In the genomic region with DNA sequence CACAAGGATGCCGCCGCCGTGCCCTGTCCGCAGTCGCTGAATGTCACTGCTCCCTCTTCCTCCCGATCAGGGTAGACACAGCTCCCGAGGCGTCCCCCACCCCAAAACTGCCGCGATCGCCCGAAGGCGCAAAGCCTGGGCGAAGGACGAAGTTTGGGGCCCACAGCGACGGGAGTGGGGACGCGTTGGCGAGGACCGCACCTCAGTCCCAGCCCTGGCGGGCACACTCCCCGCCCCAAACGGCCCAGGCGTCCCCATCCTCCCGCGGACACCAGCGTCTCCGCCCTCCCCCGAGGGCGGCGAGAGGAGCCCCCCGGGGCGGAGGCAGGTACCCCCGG, we compare ENCODE assay signal across 8 cellular contexts. TPM values are rescaled to one million over a fixed set of nuclear protein-coding genes. Genes with fewer than 3 reads are reported as not detected.
DNase-seq lines count a peak whose midpoint lies in the region; ATAC-seq and TF ChIP-seq lines count a peak whose summit lies in the region.

No MANE protein-coding gene starts in this region.

- H3K36me3 ChIP-seq in trophoblast cell (ENCODE audit: control insufficient read depth in 1 of 2, insufficient read depth in 2 of 2, low read length in 2 of 2) (no peaks in the 10 kb centered on the region), vagina (no peaks in the 10 kb centered on the region)

- intact Hi-C loops in Right ventricle myocardium superior (cut with DNase I), result loop anchor here (10.0 kb wide), 1 partner anchor 290 kb away; the partner anchor contains the start of gene SAMD8
- intact Hi-C loops in vagina (cut with DNase I), result loop anchor here (10.0 kb wide), 2 partner anchors 100 to 400 kb away; no protein-coding TSS in a partner anchor

- DNase-seq in Daoy (ENCODE audit: low read depth) (peak; percentile 13), Kasumi-1 (lab: John Stamatoyannopoulos, UW) (peak; percentile 82 to 88), Right ventricle myocardium superior (peak; percentile 66), trophoblast cell (no peak), vagina (ENCODE audit: extremely low spot score in 2 of 2) (peak in 1 of 2 donors; percentile 89), iPS-NIHi11 (ENCODE audit: low spot score) (no peak)

- H2BK5ac ChIP-seq in trophoblast cell (ENCODE audit: low read depth, low read length, poor library complexity), result peak overlapping the region; percentile 43

- no peak overlapping the region for H3K23ac ChIP-seq in trophoblast cell (ENCODE audit: low read length)

- peak overlapping the region; percentile 95 for H4K12ac ChIP-seq in trophoblast cell (ENCODE audit: low read depth, low read length)

- no CpG with 5 or more reads among the region's 35 CpGs for WGBS in trophoblast cell (ENCODE audit: extremely low coverage, insufficient coverage, insufficient read length)

- peak overlapping the region; percentile 88 for H3K27ac Mint-ChIP-seq in activated T-helper 17 cell treated with anti-CD3 and anti-CD28 coated beads, Interleukin-2, amount 50 U/mL, for 72 hours

- peak overlapping the region; percentile 91 for H3K18ac ChIP-seq in trophoblast cell (ENCODE audit: low read length)

- no peaks in the 10 kb centered on the region for H3K27me3 ChIP-seq in trophoblast cell (ENCODE audit: insufficient read depth, low read length)
- H3K27me3 ChIP-seq in vagina, result no peaks in the 10 kb centered on the region

- peak overlapping the region; percentile 49 for H3K4ac ChIP-seq in trophoblast cell (ENCODE audit: low read depth, low read length)

- H3K14ac ChIP-seq in trophoblast cell (ENCODE audit: low read length), result peak overlapping the region; percentile 97

- H3K4me3 ChIP-seq in trophoblast cell (ENCODE audit: low read depth, low read length) (peak overlapping the region; percentile 96), vagina (peak overlapping the region; percentile 97 to 99)

- H3K27ac ChIP-seq in trophoblast cell (ENCODE audit: low read depth, low read length) (no peak overlapping the region), vagina (peak overlapping the region; percentile 100)

- H3K4me1 ChIP-seq in trophoblast cell (ENCODE audit: control insufficient read depth in 1 of 2, insufficient read depth in 2 of 2, low read length in 2 of 2) (peaks cover 2 to 15% of the 10 kb centered on the region in 2 experiments), vagina (peaks cover 50% of the 10 kb centered on the region)

- peaks cover 10% of the 10 kb centered on the region for H3K79me2 ChIP-seq in trophoblast cell (ENCODE audit: control insufficient read depth, insufficient read depth, low read length, poor library complexity)

- H3K4me3 Mint-ChIP-seq in activated T-helper 17 cell treated with anti-CD3 and anti-CD28 coated beads, Interleukin-2, amount 50 U/mL, for 72 hours, result peak overlapping the region; percentile 83

- no peak for ATAC-seq in activated T-helper 17 cell treated with anti-CD3 and anti-CD28 coated beads, Interleukin-2, amount 50 U/mL, for 72 hours (replicated peaks)
- ATAC-seq in Right ventricle myocardium superior (ENCODE audit: poor library complexity) (no peak), HG02884 (IDR thresholded peaks at IDR 0.05; ENCODE audit: unreplicated experiment) (no peak)

- peak overlapping the region; percentile 36 for H4K91ac ChIP-seq in trophoblast cell (ENCODE audit: low read depth, low read length)

- peak overlapping the region; percentile 87 for H2AK5ac ChIP-seq in trophoblast cell (ENCODE audit: low read length)

- peak overlapping the region; percentile 77 for H2BK120ac ChIP-seq in trophoblast cell (ENCODE audit: insufficient read depth, low read length, poor library complexity)

- no peak for TF ChIP-seq CTCF in vagina (IDR thresholded peaks at IDR 0.05)

- H2AFZ ChIP-seq in trophoblast cell (ENCODE audit: insufficient read depth, low read length, poor library complexity), result peak overlapping the region; percentile 94

- peak overlapping the region; percentile 95 for H4K8ac ChIP-seq in trophoblast cell (ENCODE audit: low read depth, low read length)

- H3K4me1 Mint-ChIP-seq in activated T-helper 17 cell treated with anti-CD3 and anti-CD28 coated beads, Interleukin-2, amount 50 U/mL, for 72 hours, result peaks cover 30% of the 10 kb centered on the region

- H3K79me1 ChIP-seq in trophoblast cell (ENCODE audit: low read length), result peaks cover 13% of the 10 kb centered on the region

- no peaks in the 10 kb centered on the region for H3K9me3 Mint-ChIP-seq in activated T-helper 17 cell treated with anti-CD3 and anti-CD28 coated beads, Interleukin-2, amount 50 U/mL, for 72 hours

- peaks cover 7% of the 10 kb centered on the region for H3K36me3 Mint-ChIP-seq in activated T-helper 17 cell treated with anti-CD3 and anti-CD28 coated beads, Interleukin-2, amount 50 U/mL, for 72 hours (ENCODE audit: low read depth)

- no peak for TF ChIP-seq POLR2A in vagina (IDR thresholded peaks at IDR 0.05)

- H3K9me3 ChIP-seq in trophoblast cell (ENCODE audit: insufficient read depth, low read depth, low read length) (no peaks in the 10 kb centered on the region), vagina (no peaks in the 10 kb centered on the region)

- peak overlapping the region; percentile 100 for H3K4me2 ChIP-seq in trophoblast cell (ENCODE audit: low read length)

- peak overlapping the region; percentile 65 for H2BK12ac ChIP-seq in trophoblast cell (ENCODE audit: low read length)

- H3K27me3 Mint-ChIP-seq in activated T-helper 17 cell treated with anti-CD3 and anti-CD28 coated beads, Interleukin-2, amount 50 U/mL, for 72 hours, result no peaks in the 10 kb centered on the region

- peak overlapping the region; percentile 66 for H3K9ac ChIP-seq in trophoblast cell (ENCODE audit: low read length)

RNA-seq across cellular contexts. Expression of gene KAT6B, which starts 1.4 kb away (rescaled TPM):
- 4.9 and 6.0 TPM in 2 replicates for total RNA-seq in Daoy (2014; rRNA removed; shearing (Covaris generic))
- 10 to 100 TPM; 20.5 to 25.9 TPM for total RNA-seq in activated T-helper 17 cell treated with anti-CD3 and anti-CD28 coated beads, Interleukin-2, amount 50 U/mL, for 72 hours
- 36.2 TPM for total RNA-seq in Right ventricle myocardium superior
- polyA plus RNA-seq in trophoblast cell (2013), result 5.8 and 6.2 TPM in 2 replicates
- 59.2 TPM for total RNA-seq in vagina

Comparison
In these comparisons a context has a peak if more than half of its experiments do, and no peak if none do; other contexts are left out.
1. DNase-seq: peak in Daoy (single experiment), Kasumi-1 (2 of 2) and Right ventricle myocardium superior (single experiment); none in trophoblast cell (0 of 2) and iPS-NIHi11 (single experiment).